Comparison of ENCODE assay signal across 18 cellular contexts in genomic region chr3:110731148-110731547, GRCh38.
A peak's percentile ranks its signal among the peaks of the same experiment; 100 is the strongest.
DNase-seq lines count a peak whose midpoint lies in the region; ATAC-seq, FAIRE-seq and TF ChIP-seq lines count a peak whose summit lies in the region.
"Had no signal": no experiment of that assay in that cellular context is flagged by ENCODE, and none has a peak within 500 bp of the region (broad histone marks: within the 10 kb centered on the region; RNA-seq: fewer than 3 reads in every experiment).

No MANE protein-coding gene starts in this region.

- no peak for TF ChIP-seq EP300 in HepG2 (IDR thresholded peaks at IDR 0.05; ENCODE audit: low read depth in 2 of 2, low read length in 2 of 2)
- TF ChIP-seq EP300 in HepG2 (CRISPR knock-in tag; IDR thresholded peaks at IDR 0.05; ENCODE audit: borderline replicate concordance): no peak
- no peak for TF ChIP-seq EP300 in ovary (IDR thresholded peaks at IDR 0.05)

- no peaks in the 10 kb centered on the region for H3K9me3 ChIP-seq in HepG2 (ENCODE audit: low read length)
- H3K9me3 ChIP-seq in ovary: no peaks in the 10 kb centered on the region
- H3K9me3 ChIP-seq: Caco-2, SJCRH30 had no signal

- DNase-seq in AG10803 (ENCODE audit: low read depth) (peak; percentile 46), M059J (ENCODE audit: low read depth) (peak; percentile 63), choroid plexus epithelial cell (ENCODE audit: low read depth) (peak; percentile 10), HepG2 (ENCODE audit: low spot score) (no peak), ovary (no peak), inferior parietal cortex (ENCODE audit: extremely low spot score) (no peak), ecto neural progenitor cell (ENCODE audit: low spot score) (no peak)
- DNase-seq in activated CD8-positive, alpha-beta T cell treated with anti-CD3 and anti-CD28 coated beads, Interleukin-2, amount 10 ng/mL, durations not matched to agents 7 days and 5 days: no peak
- DNase-seq: Caco-2, H7, KG1, NCI-H187 treated with DMSO at 0.1 percent for 48 hours, NCI-H446, NCI-H748 treated with DMSO at 0.1 percent for 48 hours, PC-3, SJCRH30 had no signal

- H4K20me1 ChIP-seq in HepG2 (ENCODE audit: insufficient read depth, low read length): no peaks in the 10 kb centered on the region

- intact Hi-C loops in HepG2 (cut with micrococcal nuclease; ENCODE audit: unreplicated experiment) (no loop called here), ovary (cut with DNase I) (no loop called here)

- no peak overlapping the region for H2AFZ ChIP-seq in HepG2 (ENCODE audit: low read length)

- no peaks in the 10 kb centered on the region for H3K79me2 ChIP-seq in HepG2 (ENCODE audit: insufficient read depth, low read length)

- TF ChIP-seq CTCF in AG10803 (conservative IDR thresholded peaks at IDR 0.05; ENCODE audit: low read length) (no peak), choroid plexus epithelial cell (conservative IDR thresholded peaks at IDR 0.05; ENCODE audit: low read depth, low read length) (no peak), HepG2 (CRISPR knock-in tag; IDR thresholded peaks at IDR 0.05) (no peak), ovary (IDR thresholded peaks at IDR 0.05) (no peak)

- CTCF ChIA-PET in HepG2 (lab: Yijun Ruan, JAX; ENCODE audit: low intra/inter-chr PET ratio, low total read pairs): no interaction called here
- CTCF ChIA-PET in activated CD8-positive, alpha-beta T cell treated with anti-CD3 and anti-CD28 coated beads, Interleukin-2, amount 10 ng/mL, durations not matched to agents 7 days and 5 days (lab: Charles Lee): no interaction called here

- in situ Hi-C loops in HepG2 (cut with HindIII; ENCODE audit: extremely low pct_ligation_motif_present, low pct_unique_long_range_greater_than_20kb): no loop called here

- H3K9me3 Mint-ChIP-seq in activated CD8-positive, alpha-beta T cell treated with anti-CD3 and anti-CD28 coated beads, Interleukin-2, amount 10 ng/mL, durations not matched to agents 7 days and 5 days (ENCODE audit: insufficient read depth): peaks cover 4% of the 10 kb centered on the region

- no peak overlapping the region for H3K27ac Mint-ChIP-seq in activated CD8-positive, alpha-beta T cell treated with anti-CD3 and anti-CD28 coated beads, Interleukin-2, amount 10 ng/mL, durations not matched to agents 7 days and 5 days

- 8% methylated on average over 1 of the region's 1 CpG for WGBS in HepG2 (ENCODE audit: low lambda C conversion rate)
- WGBS in ovary, 3 donors: 65 to 77% (median 69%) methylated on average over 1 of the region's 1 CpG

- BruUV-seq in HepG2 (replicated peaks; lab: Mats Ljungman, UMichigan): no TSS peak

- no peak overlapping the region for H3K4me3 Mint-ChIP-seq in activated CD8-positive, alpha-beta T cell treated with anti-CD3 and anti-CD28 coated beads, Interleukin-2, amount 10 ng/mL, durations not matched to agents 7 days and 5 days

- H3K4me1 ChIP-seq in HepG2 (ENCODE audit: insufficient read depth, low read length): peaks cover 35% of the 10 kb centered on the region
- H3K4me1 ChIP-seq in ovary (ENCODE audit: insufficient read depth): no peaks in the 10 kb centered on the region
- H3K4me1 ChIP-seq: SJCRH30 had no signal

- no peak for FAIRE-seq in HepG2 (lab: Jason Lieb, UNC)
- FAIRE-seq: GM19239 had no signal

- POLR2A ChIA-PET in HepG2 (lab: Yijun Ruan, JAX): no interaction called here
- POLR2A ChIA-PET in activated CD8-positive, alpha-beta T cell treated with anti-CD3 and anti-CD28 coated beads, Interleukin-2, amount 10 ng/mL, durations not matched to agents 7 days and 5 days (lab: Charles Lee): no interaction called here

- H3K9ac ChIP-seq in HepG2 (ENCODE audit: insufficient read depth, low read depth, low read length): no peak overlapping the region

- H3K27ac ChIP-seq in HepG2 (ENCODE audit: extremely low read length, insufficient read depth, low read length) (no peak overlapping the region), ovary (no peak overlapping the region)
- H3K27ac ChIP-seq: C4-2B, SJCRH30 had no signal

- no peak for TF ChIP-seq RAD21 in HepG2 (CRISPR knock-in tag; IDR thresholded peaks at IDR 0.05)

- H3K4me2 ChIP-seq in HepG2 (ENCODE audit: low read depth, low read length): no peak overlapping the region

- peak; percentile 59; the same call in 1 of the 3 replicates for ATAC-seq in HepG2
- no peak for ATAC-seq in activated CD8-positive, alpha-beta T cell treated with anti-CD3 and anti-CD28 coated beads, Interleukin-2, amount 10 ng/mL, durations not matched to agents 7 days and 5 days
- ATAC-seq: PC-3 had no signal

- H3K27me3 Mint-ChIP-seq in activated CD8-positive, alpha-beta T cell treated with anti-CD3 and anti-CD28 coated beads, Interleukin-2, amount 10 ng/mL, durations not matched to agents 7 days and 5 days (ENCODE audit: low read depth): no peaks in the 10 kb centered on the region

- H3K36me3 ChIP-seq in HepG2 (replicated peaks in 1 of 2; ENCODE audit: control insufficient read depth in 1 of 2, insufficient read depth in 2 of 2, low read length in 2 of 2): no peaks in the 10 kb centered on the region
- no peaks in the 10 kb centered on the region for H3K36me3 ChIP-seq in ovary
- H3K36me3 ChIP-seq: SJCRH30 had no signal

- no peaks in the 10 kb centered on the region for H3K36me3 Mint-ChIP-seq in activated CD8-positive, alpha-beta T cell treated with anti-CD3 and anti-CD28 coated beads, Interleukin-2, amount 10 ng/mL, durations not matched to agents 7 days and 5 days (ENCODE audit: low read depth)

- no peak overlapping the region for H3K4me3 ChIP-seq in AG10803 (ENCODE audit: low read length)
- H3K4me3 ChIP-seq in choroid plexus epithelial cell (ENCODE audit: low read depth, low read length): no peak overlapping the region
- H3K4me3 ChIP-seq in HepG2 (replicated peaks in 1 of 3; ENCODE audit: insufficient read depth in 1 of 3, low read depth in 2 of 3, low read length in 3 of 3): no peak overlapping the region
- H3K4me3 ChIP-seq in ovary: no peak overlapping the region
- H3K4me3 ChIP-seq: SJCRH30 had no signal

- H3K27me3 ChIP-seq in HepG2 (ENCODE audit: control insufficient read depth in 1 of 2, insufficient read depth in 2 of 2, low read length in 2 of 2) (no peaks in the 10 kb centered on the region), ovary (no peaks in the 10 kb centered on the region)
- H3K27me3 ChIP-seq: SJCRH30 had no signal

- H3K4me1 Mint-ChIP-seq in activated CD8-positive, alpha-beta T cell treated with anti-CD3 and anti-CD28 coated beads, Interleukin-2, amount 10 ng/mL, durations not matched to agents 7 days and 5 days (ENCODE audit: low read depth): no peaks in the 10 kb centered on the region

- no peak for TF ChIP-seq POLR2A in HepG2 (IDR thresholded peaks at IDR 0.05; ENCODE audit: insufficient read depth in 1 of 2, low read depth in 2 of 2, low read length in 2 of 2)
- no peak for TF ChIP-seq POLR2A in ovary (IDR thresholded peaks at IDR 0.05)

TF ChIP-seq in HepG2, 621 proteins besides CTCF, POLR2A, EP300 and RAD21 (continues in another document):
- no peak for TF ChIP-seq NFE2L1 (CRISPR knock-in tag; IDR thresholded peaks at IDR 0.05; ENCODE audit: borderline replicate concordance)
- TF ChIP-seq GPBP1L1 (CRISPR knock-in tag; IDR thresholded peaks at IDR 0.05): no peak
- TF ChIP-seq TGIF2 (CRISPR knock-in tag; IDR thresholded peaks at IDR 0.05): no peak
- TF ChIP-seq ATAD3A (CRISPR knock-in tag; IDR thresholded peaks at IDR 0.05): no peak
- TF ChIP-seq NAIF1 (CRISPR knock-in tag; IDR thresholded peaks at IDR 0.05; ENCODE audit: borderline replicate concordance): no peak
- no peak for TF ChIP-seq GMEB2 (CRISPR knock-in tag; IDR thresholded peaks at IDR 0.05; ENCODE audit: low read depth)
- TF ChIP-seq DMAP1 (CRISPR knock-in tag; IDR thresholded peaks at IDR 0.05): no peak
- TF ChIP-seq MTF1 (CRISPR knock-in tag; IDR thresholded peaks at IDR 0.05): no peak

Comparison
In these comparisons a context has a peak if more than half of its experiments do, and no peak if none do; other contexts are left out.
1. DNase-seq: peak in AG10803 (single experiment), M059J (single experiment) and choroid plexus epithelial cell (single experiment); none in HepG2 (single experiment), activated CD8-positive, alpha-beta T cell treated with anti-CD3 and anti-CD28 coated beads, Interleukin-2, amount 10 ng/mL, durations not matched to agents 7 days and 5 days (single experiment), ovary (0 of 5), inferior parietal cortex (single experiment) and ecto neural progenitor cell (single experiment).